ENCODE assay signal across 8 cellular contexts in genomic region chr7:105876964-105877601, GRCh38. TPM values are rescaled to one million over a fixed set of nuclear protein-coding genes. Genes with fewer than 3 reads are reported as not detected.
A peak's percentile ranks its signal among the peaks of the same experiment; 100 is the strongest.
DNase-seq lines count a peak whose midpoint lies in the region; ATAC-seq, FAIRE-seq and TF ChIP-seq lines count a peak whose summit lies in the region.

No MANE protein-coding gene starts in this region.

- peaks cover 43% of the 10 kb centered on the region; the same call in 1 of the 2 replicates for H3K79me2 ChIP-seq in HCT116 (ENCODE audit: insufficient read depth, low read length)
- peaks cover 55% of the 10 kb centered on the region for H3K79me2 ChIP-seq in HepG2 (ENCODE audit: insufficient read depth, low read length)

- 0% methylated on average over 2 of the region's 42 CpGs for WGBS in HepG2 (ENCODE audit: low lambda C conversion rate)

- TF ChIP-seq RAD21 in HCT116 (IDR thresholded peaks at IDR 0.05; ENCODE audit: low read depth) (peak; percentile 15; the same call in 1 of the 2 replicates), HepG2 (CRISPR knock-in tag; IDR thresholded peaks at IDR 0.05) (peak; percentile 39)

- H3K27me3 ChIP-seq in BE2C (no peaks in the 10 kb centered on the region), HCT116 (ENCODE audit: insufficient read depth, low read length) (no peaks in the 10 kb centered on the region), SJCRH30 (no peaks in the 10 kb centered on the region), HepG2 (ENCODE audit: control insufficient read depth in 1 of 2, insufficient read depth in 2 of 2, low read length in 2 of 2) (no peaks in the 10 kb centered on the region; a peak in 1 of 5 replicates)

- H3K4me1 Mint-ChIP-seq in stimulated activated naive CD8-positive, alpha-beta T cell treated with anti-CD3 and anti-CD28 coated beads, Interleukin-15, Interleukin-2, amounts not matched to agents 100 ng/mL and 50 ng/mL, for 24 hours (ENCODE audit: low read depth) = peaks cover 55% of the 10 kb centered on the region

- peak overlapping the region; percentile 81 for H3K4me3 Mint-ChIP-seq in stimulated activated naive CD8-positive, alpha-beta T cell treated with anti-CD3 and anti-CD28 coated beads, Interleukin-15, Interleukin-2, amounts not matched to agents 100 ng/mL and 50 ng/mL, for 24 hours

- H3K4me1 ChIP-seq in BE2C = no peaks in the 10 kb centered on the region
- peaks cover 11 to 30% of the 10 kb centered on the region in 2 experiments for H3K4me1 ChIP-seq in HCT116 (ENCODE audit: control insufficient read depth in 1 of 2, insufficient read depth in 2 of 2, low read length in 2 of 2)
- peaks cover 6% of the 10 kb centered on the region; the same call in 1 of the 2 replicates for H3K4me1 ChIP-seq in SJCRH30
- peaks cover 55% of the 10 kb centered on the region for H3K4me1 ChIP-seq in HepG2 (ENCODE audit: insufficient read depth, low read length)

- H3K27me3 Mint-ChIP-seq in stimulated activated naive CD8-positive, alpha-beta T cell treated with anti-CD3 and anti-CD28 coated beads, Interleukin-15, Interleukin-2, amounts not matched to agents 100 ng/mL and 50 ng/mL, for 24 hours = peaks cover 8% of the 10 kb centered on the region

- H3K9me2 ChIP-seq in HCT116 (ENCODE audit: insufficient read depth) = no peaks in the 10 kb centered on the region

- H3K4me2 ChIP-seq in HCT116 (ENCODE audit: low read length) = peak overlapping the region; percentile 90
- H3K4me2 ChIP-seq in HepG2 (ENCODE audit: low read depth, low read length) = peak overlapping the region; percentile 95

- TF ChIP-seq POLR2A in HCT116 (IDR thresholded peaks at IDR 0.05; ENCODE audit: borderline replicate concordance, extremely low read depth, insufficient read depth, insufficient read length) (no peak), HepG2 (IDR thresholded peaks at IDR 0.05; ENCODE audit: insufficient read depth in 1 of 2, low read depth in 2 of 2, low read length in 2 of 2) (peak in 1 of 2 experiments; percentile 50; a peak in 2 of 4 replicates)

- peak; percentile 22 for TF ChIP-seq CTCF in BE2C (IDR thresholded peaks at IDR 0.05; ENCODE audit: low read depth, low read length)
- TF ChIP-seq CTCF in HCT116 (IDR thresholded peaks at IDR 0.05 in 2 of 3, conservative IDR thresholded peaks at IDR 0.05 in 1 of 3; ENCODE audit: borderline replicate concordance in 1 of 3, insufficient read depth in 1 of 3, low read depth in 2 of 3, low read length in 2 of 3) = no peak; a peak in 1 of 6 replicates
- TF ChIP-seq CTCF in choroid plexus epithelial cell (conservative IDR thresholded peaks at IDR 0.05; ENCODE audit: low read depth, low read length) = peak; percentile 21
- peak; percentile 45; the same call in 1 of the 2 replicates for TF ChIP-seq CTCF in HepG2 (CRISPR knock-in tag; IDR thresholded peaks at IDR 0.05)

- in situ Hi-C loops in HepG2 (cut with HindIII; ENCODE audit: extremely low pct_ligation_motif_present, low pct_unique_long_range_greater_than_20kb) = loop anchor here (5.0 kb wide), 1 partner anchor 115 kb away; no protein-coding TSS in a partner anchor

- CTCF ChIA-PET in HCT116 (lab: Charles Lee) = interaction anchor here (0.6 to 1.6 kb wide), 5 partner anchors 19 to 183 kb away, joined by 3 to 7 read pairs (median 4); no protein-coding TSS in a partner anchor
- CTCF ChIA-PET in HepG2 (lab: Yijun Ruan, JAX; ENCODE audit: low intra/inter-chr PET ratio, low total read pairs) = no interaction called here

- H3K27ac Mint-ChIP-seq in stimulated activated naive CD8-positive, alpha-beta T cell treated with anti-CD3 and anti-CD28 coated beads, Interleukin-15, Interleukin-2, amounts not matched to agents 100 ng/mL and 50 ng/mL, for 24 hours = peak overlapping the region; percentile 19

- H2AFZ ChIP-seq in HCT116 (ENCODE audit: low read depth, low read length, poor library complexity, severe bottlenecking) = no peak overlapping the region
- H2AFZ ChIP-seq in HepG2 (ENCODE audit: low read length) = no peak overlapping the region

- intact Hi-C loops in HCT116 (cut with micrococcal nuclease) = loop anchor here (2.0 to 10.0 kb wide), 4 partner anchors 46 to 222 kb away; no protein-coding TSS in a partner anchor
- intact Hi-C loops in HepG2 (cut with micrococcal nuclease; ENCODE audit: unreplicated experiment) = loop anchor here (1.0 to 5.0 kb wide), 5 partner anchors 65 to 224 kb away; no protein-coding TSS in a partner anchor

- H4K20me1 ChIP-seq in HCT116 (ENCODE audit: insufficient read depth) (no peaks in the 10 kb centered on the region), HepG2 (ENCODE audit: insufficient read depth, low read length) (no peaks in the 10 kb centered on the region; the same call in 1 of the 2 replicates)

- no peaks in the 10 kb centered on the region for H3K9me3 ChIP-seq in BE2C
- no peaks in the 10 kb centered on the region for H3K9me3 ChIP-seq in HCT116 (ENCODE audit: control insufficient read depth in 1 of 2, insufficient read depth in 1 of 2, low read depth in 1 of 2, low read length in 2 of 2)
- H3K9me3 ChIP-seq in SJCRH30 (replicated peaks) = no peaks in the 10 kb centered on the region
- no peaks in the 10 kb centered on the region for H3K9me3 ChIP-seq in HepG2 (ENCODE audit: low read length)

- BruUV-seq in HCT116 (replicated peaks; lab: Mats Ljungman, UMichigan) (no TSS peak), HepG2 (replicated peaks; lab: Mats Ljungman, UMichigan) (no TSS peak)

- peak overlapping the region; percentile 41 for H3K27ac ChIP-seq in HCT116 (ENCODE audit: low read depth, low read length)
- no peak overlapping the region for H3K27ac ChIP-seq in SJCRH30
- peak overlapping the region; percentile 85 for H3K27ac ChIP-seq in HepG2 (ENCODE audit: extremely low read length, insufficient read depth, low read length)

- ATAC-seq in HCT116 = peak; percentile 43
- peak; percentile 84 for ATAC-seq in HepG2
- ATAC-seq in HG02870 (IDR thresholded peaks at IDR 0.05; ENCODE audit: unreplicated experiment) = no peak

- peak; percentile 72 for FAIRE-seq in HepG2 (lab: Jason Lieb, UNC)

- POLR2A ChIA-PET in HCT116 (lab: Charles Lee) (no interaction called here), HepG2 (lab: Yijun Ruan, JAX) (interaction anchor here (0.8 to 1.6 kb wide), 8 partner anchors 11 to 864 kb away, joined by 3 to 5 read pairs (median 3); partner anchors contain the start of gene RINT1)

- peak overlapping the region; percentile 78 for H3K4me3 ChIP-seq in BE2C (ENCODE audit: low read depth, low read length)
- H3K4me3 ChIP-seq in HCT116 (replicated peaks in 1 of 2; ENCODE audit: low read depth in 1 of 2, low read length in 2 of 2) = peak overlapping the region; percentile 72 to 82
- peak overlapping the region; percentile 81 for H3K4me3 ChIP-seq in SJCRH30
- peak overlapping the region; percentile 67 for H3K4me3 ChIP-seq in choroid plexus epithelial cell (ENCODE audit: low read depth, low read length)
- H3K4me3 ChIP-seq in HepG2 (replicated peaks in 1 of 3; ENCODE audit: insufficient read depth in 1 of 3, low read depth in 2 of 3, low read length in 3 of 3) = peak overlapping the region; percentile 70 to 83 (median 78)

- no peak for TF ChIP-seq EP300 in HepG2 (IDR thresholded peaks at IDR 0.05; ENCODE audit: low read depth in 2 of 2, low read length in 2 of 2)
- no peak; the same call in 1 of the 2 replicates for TF ChIP-seq EP300 in HepG2 (CRISPR knock-in tag; IDR thresholded peaks at IDR 0.05; ENCODE audit: borderline replicate concordance)

- H3K9me3 Mint-ChIP-seq in stimulated activated naive CD8-positive, alpha-beta T cell treated with anti-CD3 and anti-CD28 coated beads, Interleukin-15, Interleukin-2, amounts not matched to agents 100 ng/mL and 50 ng/mL, for 24 hours = no peaks in the 10 kb centered on the region

- peaks cover 3% of the 10 kb centered on the region; the same call in 1 of the 2 replicates for H3K36me3 ChIP-seq in BE2C
- no peaks in the 10 kb centered on the region; a peak in 1 of 4 replicates for H3K36me3 ChIP-seq in HCT116 (ENCODE audit: control insufficient read depth in 1 of 2, insufficient read depth in 2 of 2, low read length in 2 of 2)
- H3K36me3 ChIP-seq in SJCRH30 = no peaks in the 10 kb centered on the region
- no peaks in the 10 kb centered on the region for H3K36me3 ChIP-seq in HepG2 (replicated peaks in 1 of 2; ENCODE audit: control insufficient read depth in 1 of 2, insufficient read depth in 2 of 2, low read length in 2 of 2)

- peaks cover 5% of the 10 kb centered on the region for H3K36me3 Mint-ChIP-seq in stimulated activated naive CD8-positive, alpha-beta T cell treated with anti-CD3 and anti-CD28 coated beads, Interleukin-15, Interleukin-2, amounts not matched to agents 100 ng/mL and 50 ng/mL, for 24 hours (ENCODE audit: low read depth)

- H3K9ac ChIP-seq in HCT116 (ENCODE audit: low read length) (peak overlapping the region; percentile 80), HepG2 (ENCODE audit: insufficient read depth, low read depth, low read length) (peak overlapping the region; percentile 76)

- peak; percentile 66 for DNase-seq in BE2C
- DNase-seq in HCT116 (ENCODE audit: low read depth, low spot score) = peak; percentile 4
- peak; percentile 65 to 77 for DNase-seq in SJCRH30
- DNase-seq in choroid plexus epithelial cell (ENCODE audit: low read depth) = peak; percentile 37
- DNase-seq in HepG2 (ENCODE audit: low spot score) = peak; percentile 60
- no peak for DNase-seq in NCI-H2029 treated with DMSO at 0.1 percent for 48 hours (lab: John Stamatoyannopoulos, UW)

- RAD21 ChIA-PET in HCT116 (lab: Charles Lee; ENCODE audit: low non-redundant PET in 1 of 2, low total read pairs in 2 of 2, uncharacterized antibody in 2 of 2, unreplicated experiment in 2 of 2) = interaction anchor here (0.6 to 1.1 kb wide), 4 partner anchors 20 to 257 kb away, joined by 3 to 4 read pairs (median 3); no protein-coding TSS in a partner anchor

RNA-seq across cellular contexts. Expression of gene ATXN7L1, which starts 0.7 kb away (rescaled TPM):
- polyA plus RNA-seq in BE2C (2012; ENCODE audit: insufficient read depth, insufficient read length, low read depth) = 4.0 TPM
- 11.5 TPM for total RNA-seq in HCT116 (2021; ENCODE audit: unreplicated experiment)
- 5.3 and 6.1 TPM in 2 replicates for polyA plus RNA-seq in HCT116 (2012)
- total RNA-seq in SJCRH30 (2014; rRNA removed; shearing (Covaris generic)) = 5.9 and 6.2 TPM in 2 replicates
- total RNA-seq in HepG2 (2016; rRNA removed; fragmentation: Illumina TruSeq; extraction: Trizol) = 7.7 and 7.8 TPM in 2 replicates
- 5.5 and 6.6 TPM in 2 replicates for total RNA-seq in HepG2 (2016; cell fraction: cytosol; rRNA removed; fragmentation: Illumina TruSeq; extraction: Trizol; ENCODE audit: low read depth)
- 6.4 and 8.4 TPM in 2 replicates for total RNA-seq in HepG2 (2016; cell fraction: insoluble cytoplasmic fraction; rRNA removed; fragmentation: Illumina TruSeq; extraction: Trizol)
- 6.2 and 7.4 TPM in 2 replicates for total RNA-seq in HepG2 (2016; cell fraction: membrane; rRNA removed; fragmentation: Illumina TruSeq; extraction: Trizol)
- total RNA-seq in HepG2 (2016; cell fraction: nucleus; rRNA removed; fragmentation: Illumina TruSeq; extraction: Trizol) = 11.2 and 17.2 TPM in 2 replicates
- polyA plus RNA-seq in HepG2 (2011; rRNA removed) = 4.1 and 4.3 TPM in 2 replicates
- 1.3 and 1.7 TPM in 2 replicates for polyA plus RNA-seq in HepG2 (2011; cell fraction: cytosol; rRNA removed)
- polyA plus RNA-seq in HepG2 (2011; cell fraction: nucleus; rRNA removed) = 11.3 and 12.0 TPM in 2 replicates
- 4.3 and 5.7 TPM in 2 replicates for polyA plus RNA-seq in HepG2 (2012)
- 7.6 and 8.7 TPM in 2 replicates for polyA plus RNA-seq in HepG2 (2016; cell fraction: cytosol; fragmentation: Illumina TruSeq; extraction: Trizol; ENCODE audit: low read depth)
- polyA plus RNA-seq in HepG2 (2016; cell fraction: insoluble cytoplasmic fraction; fragmentation: Illumina TruSeq; extraction: Trizol; ENCODE audit: low read depth) = 7.7 and 8.4 TPM in 2 replicates
- polyA plus RNA-seq in HepG2 (2016; cell fraction: membrane; fragmentation: Illumina TruSeq; extraction: Trizol; ENCODE audit: low read depth) = 7.2 and 7.9 TPM in 2 replicates
- polyA plus RNA-seq in HepG2 (2016; cell fraction: nucleus; fragmentation: Illumina TruSeq; extraction: Trizol; ENCODE audit: insufficient read depth, low read depth) = 19.9 and 21.6 TPM in 2 replicates
- polyA minus RNA-seq in HepG2 (2011; rRNA and poly(A)+ RNA removed; ENCODE audit: low replicate concordance) = 6.4 and 6.7 TPM in 2 replicates
- polyA minus RNA-seq in HepG2 (2011; cell fraction: cytosol; rRNA and poly(A)+ RNA removed) = 1.5 and 4.4 TPM in 2 replicates
- 16.5 and 21.3 TPM in 2 replicates for polyA minus RNA-seq in HepG2 (2011; cell fraction: nucleus; rRNA and poly(A)+ RNA removed)

Comparison
In these comparisons a context has a peak if more than half of its experiments do, and no peak if none do; other contexts are left out.
1. CTCF ChIP-seq: peak in BE2C (single experiment), choroid plexus epithelial cell (single experiment) and HepG2 (single experiment); none in HCT116 (0 of 3).
2. Peak in every context shown above with its lines, with median percentiles within 50 percentile points of each other: H3K4me3 ChIP-seq.